In the genomic region with DNA sequence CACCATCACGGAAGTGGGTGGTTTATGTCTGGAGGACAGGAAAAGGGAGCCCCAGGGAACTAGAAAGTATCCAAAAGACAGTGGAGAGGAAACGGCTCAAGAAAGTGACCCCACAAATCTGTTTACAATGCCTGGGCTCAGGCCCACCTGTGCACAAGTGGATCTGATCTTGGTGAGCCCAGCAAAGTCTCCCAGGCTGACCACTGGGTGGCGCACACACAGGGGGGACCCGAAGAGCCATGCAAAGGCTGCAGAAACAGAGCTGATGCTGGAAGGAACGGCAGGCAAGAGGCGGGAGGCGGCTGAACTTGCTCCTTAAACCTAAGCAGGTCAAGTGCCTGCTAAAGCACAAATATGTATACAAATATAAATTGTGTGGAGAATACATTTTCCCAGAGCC, we compare ENCODE assay signal across 1 cellular context.
TF ChIP-seq lines count a peak whose summit lies in the region.

No MANE protein-coding gene starts in this region.

TF ChIP-seq in GM23338, 12 proteins besides CTCF, POLR2A, EP300 and RAD21:
- TF ChIP-seq CREB1 (CRISPR knock-in tag; IDR thresholded peaks at IDR 0.05; ENCODE audit: low read depth) (no peak), EZH2phosphoT487 (IDR thresholded peaks at IDR 0.05; ENCODE audit: unreplicated experiment) (no peak), NANOG (IDR thresholded peaks at IDR 0.05; ENCODE audit: borderline replicate concordance) (no peak), JUNB (IDR thresholded peaks at IDR 0.05; ENCODE audit: unreplicated experiment) (no peak), ZNF114 (CRISPR knock-in tag; IDR thresholded peaks at IDR 0.05) (no peak)
- TF ChIP-seq, protein P1, sequence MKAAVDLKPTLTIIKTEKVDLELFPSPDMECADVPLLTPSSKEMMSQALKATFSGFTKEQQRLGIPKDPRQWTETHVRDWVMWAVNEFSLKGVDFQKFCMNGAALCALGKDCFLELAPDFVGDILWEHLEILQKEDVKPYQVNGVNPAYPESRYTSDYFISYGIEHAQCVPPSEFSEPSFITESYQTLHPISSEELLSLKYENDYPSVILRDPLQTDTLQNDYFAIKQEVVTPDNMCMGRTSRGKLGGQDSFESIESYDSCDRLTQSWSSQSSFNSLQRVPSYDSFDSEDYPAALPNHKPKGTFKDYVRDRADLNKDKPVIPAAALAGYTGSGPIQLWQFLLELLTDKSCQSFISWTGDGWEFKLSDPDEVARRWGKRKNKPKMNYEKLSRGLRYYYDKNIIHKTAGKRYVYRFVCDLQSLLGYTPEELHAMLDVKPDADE (IDR thresholded peaks at IDR 0.05), result no peak
- TF ChIP-seq, protein P2, sequence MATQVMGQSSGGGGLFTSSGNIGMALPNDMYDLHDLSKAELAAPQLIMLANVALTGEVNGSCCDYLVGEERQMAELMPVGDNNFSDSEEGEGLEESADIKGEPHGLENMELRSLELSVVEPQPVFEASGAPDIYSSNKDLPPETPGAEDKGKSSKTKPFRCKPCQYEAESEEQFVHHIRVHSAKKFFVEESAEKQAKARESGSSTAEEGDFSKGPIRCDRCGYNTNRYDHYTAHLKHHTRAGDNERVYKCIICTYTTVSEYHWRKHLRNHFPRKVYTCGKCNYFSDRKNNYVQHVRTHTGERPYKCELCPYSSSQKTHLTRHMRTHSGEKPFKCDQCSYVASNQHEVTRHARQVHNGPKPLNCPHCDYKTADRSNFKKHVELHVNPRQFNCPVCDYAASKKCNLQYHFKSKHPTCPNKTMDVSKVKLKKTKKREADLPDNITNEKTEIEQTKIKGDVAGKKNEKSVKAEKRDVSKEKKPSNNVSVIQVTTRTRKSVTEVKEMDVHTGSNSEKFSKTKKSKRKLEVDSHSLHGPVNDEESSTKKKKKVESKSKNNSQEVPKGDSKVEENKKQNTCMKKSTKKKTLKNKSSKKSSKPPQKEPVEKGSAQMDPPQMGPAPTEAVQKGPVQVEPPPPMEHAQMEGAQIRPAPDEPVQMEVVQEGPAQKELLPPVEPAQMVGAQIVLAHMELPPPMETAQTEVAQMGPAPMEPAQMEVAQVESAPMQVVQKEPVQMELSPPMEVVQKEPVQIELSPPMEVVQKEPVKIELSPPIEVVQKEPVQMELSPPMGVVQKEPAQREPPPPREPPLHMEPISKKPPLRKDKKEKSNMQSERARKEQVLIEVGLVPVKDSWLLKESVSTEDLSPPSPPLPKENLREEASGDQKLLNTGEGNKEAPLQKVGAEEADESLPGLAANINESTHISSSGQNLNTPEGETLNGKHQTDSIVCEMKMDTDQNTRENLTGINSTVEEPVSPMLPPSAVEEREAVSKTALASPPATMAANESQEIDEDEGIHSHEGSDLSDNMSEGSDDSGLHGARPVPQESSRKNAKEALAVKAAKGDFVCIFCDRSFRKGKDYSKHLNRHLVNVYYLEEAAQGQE (IDR thresholded peaks at IDR 0.05; ENCODE audit: unreplicated experiment), result no peak
TF ChIP-seq in GM23338: peak in this region for 0.
